In genomic region chr17:35372846-35373531, GRCh38 we compare ENCODE assay signal across 1 cellular context.
TF ChIP-seq lines count a peak whose summit lies in the region.

No MANE protein-coding gene starts in this region.

TF ChIP-seq in IMR-90, 13 proteins besides CTCF, POLR2A, EP300 and RAD21 (continued from another document):
- TF ChIP-seq SMC3 (IDR thresholded peaks at IDR 0.05; ENCODE audit: low read depth, low read length) = no peak
- TF ChIP-seq CEBPB (IDR thresholded peaks at IDR 0.05; ENCODE audit: low read depth, low read length) = no peak
- TF ChIP-seq, protein P1, sequence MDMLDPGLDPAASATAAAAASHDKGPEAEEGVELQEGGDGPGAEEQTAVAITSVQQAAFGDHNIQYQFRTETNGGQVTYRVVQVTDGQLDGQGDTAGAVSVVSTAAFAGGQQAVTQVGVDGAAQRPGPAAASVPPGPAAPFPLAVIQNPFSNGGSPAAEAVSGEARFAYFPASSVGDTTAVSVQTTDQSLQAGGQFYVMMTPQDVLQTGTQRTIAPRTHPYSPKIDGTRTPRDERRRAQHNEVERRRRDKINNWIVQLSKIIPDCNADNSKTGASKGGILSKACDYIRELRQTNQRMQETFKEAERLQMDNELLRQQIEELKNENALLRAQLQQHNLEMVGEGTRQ (IDR thresholded peaks at IDR 0.05; ENCODE audit: low read depth, low read length) = no peak
- TF ChIP-seq MAZ (IDR thresholded peaks at IDR 0.05; ENCODE audit: borderline replicate concordance, low read depth, low read length) = no peak
- no peak for TF ChIP-seq BHLHE40 (IDR thresholded peaks at IDR 0.05; ENCODE audit: low read depth, low read length)
